14 cellular contexts compared by ENCODE assay signal in the genomic region with DNA sequence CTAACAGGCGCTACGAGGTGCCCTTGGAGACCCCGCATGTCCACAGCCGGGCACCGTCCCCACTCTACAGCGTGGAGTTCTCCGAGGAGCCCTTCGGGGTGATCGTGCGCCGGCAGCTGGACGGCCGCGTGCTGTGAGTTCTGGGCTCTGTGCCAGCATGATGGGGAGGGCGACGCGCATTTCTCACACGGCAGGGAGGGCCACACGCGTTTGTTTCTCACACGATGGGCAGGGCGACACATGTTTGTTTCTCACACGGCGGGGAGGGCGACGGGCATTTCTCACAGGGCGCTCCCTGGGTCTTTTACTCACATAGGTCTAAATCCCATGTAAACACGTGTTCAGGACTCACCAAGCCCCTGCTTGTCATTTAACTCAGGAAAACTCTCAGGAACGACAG. TPM values are rescaled to one million over a fixed set of nuclear protein-coding genes. Genes with fewer than 3 reads are reported as not detected.
DNase-seq lines count a peak whose midpoint lies in the region; ATAC-seq, FAIRE-seq and TF ChIP-seq lines count a peak whose summit lies in the region.
"Had no signal": no experiment of that assay in that cellular context is flagged by ENCODE, and none has a peak within 500 bp of the region (broad histone marks: within the 10 kb centered on the region; RNA-seq: fewer than 3 reads in every experiment).

No MANE protein-coding gene starts in this region.

- no peaks in the 10 kb centered on the region for H4K20me1 ChIP-seq in HepG2 (ENCODE audit: insufficient read depth, low read length)

- no peak overlapping the region for H2AFZ ChIP-seq in HepG2 (ENCODE audit: low read length)

- H3K4me3 ChIP-seq in A673 (ENCODE audit: low read depth, low read length, poor library complexity, severe bottlenecking) = no peak overlapping the region
- no peak overlapping the region for H3K4me3 ChIP-seq in HepG2 (replicated peaks in 1 of 3; ENCODE audit: insufficient read depth in 1 of 3, low read depth in 2 of 3, low read length in 3 of 3)
- no peak overlapping the region for H3K4me3 ChIP-seq in Peyer's patch
- H3K4me3 ChIP-seq: skin epidermis had no signal

- no peak for FAIRE-seq in HepG2 (lab: Jason Lieb, UNC)

- no TSS peak for BruUV-seq in A673 (replicated peaks; lab: Mats Ljungman, UMichigan)
- no TSS peak for BruUV-seq in HepG2 (replicated peaks; lab: Mats Ljungman, UMichigan)

- H3K79me2 ChIP-seq in HepG2 (ENCODE audit: insufficient read depth, low read length) = peaks cover 9% of the 10 kb centered on the region

- peaks cover 47% of the 10 kb centered on the region for H3K4me1 Mint-ChIP-seq in nephron progenitor cell

- 93% methylated on average over 29 of the region's 29 CpGs for WGBS in HepG2 (ENCODE audit: low lambda C conversion rate)

- H3K27me3 Mint-ChIP-seq in nephron progenitor cell (ENCODE audit: low read depth, poor library complexity) = peaks cover 10% of the 10 kb centered on the region
- H3K27me3 Mint-ChIP-seq: activated naive CD8-positive, alpha-beta T cell; CD4-positive, alpha-beta memory T cell; T-helper 17 cell had no signal

- TF ChIP-seq RAD21 in HepG2 (CRISPR knock-in tag; IDR thresholded peaks at IDR 0.05) = no peak

- H3K9me3 Mint-ChIP-seq in nephron progenitor cell = no peaks in the 10 kb centered on the region
- H3K9me3 Mint-ChIP-seq: CD4-positive, alpha-beta memory T cell; HFFc6 had no signal

- TF ChIP-seq EP300 in HepG2 (IDR thresholded peaks at IDR 0.05; ENCODE audit: low read depth in 2 of 2, low read length in 2 of 2) (no peak), HepG2 (CRISPR knock-in tag; IDR thresholded peaks at IDR 0.05; ENCODE audit: borderline replicate concordance) (no peak)

- peak; percentile 47 for DNase-seq in A673 (ENCODE audit: low spot score)
- peak; percentile 20 for DNase-seq in G401 (ENCODE audit: low spot score)
- peak; percentile 39 for DNase-seq in astrocyte of the hippocampus (ENCODE audit: low read depth, low spot score)
- no peak for DNase-seq in HepG2 (ENCODE audit: low spot score)
- DNase-seq in Peyer's patch = no peak
- DNase-seq in nephron progenitor cell = no peak
- DNase-seq: activated CD8-positive, alpha-beta memory T cell treated with anti-CD3 and anti-CD28 coated beads for 24 hours; CD4-positive, alpha-beta memory T cell; HFFc6; T-helper 17 cell had no signal

- in situ Hi-C loops in G401 (cut with HindIII; ENCODE audit: low sequenced_read_pairs) (no loop called here), HepG2 (cut with HindIII; ENCODE audit: extremely low pct_ligation_motif_present, low pct_unique_long_range_greater_than_20kb) (no loop called here)

- ATAC-seq in HepG2 (no peak), HG02981 (IDR thresholded peaks at IDR 0.05; ENCODE audit: unreplicated experiment) (no peak), GM18520 (IDR thresholded peaks at IDR 0.05; ENCODE audit: unreplicated experiment) (no peak)
- ATAC-seq: T-helper 17 cell had no signal

- H3K9me3 ChIP-seq in A673 (ENCODE audit: low read depth, low read length, poor library complexity, severe bottlenecking) (no peaks in the 10 kb centered on the region), HepG2 (ENCODE audit: low read length) (no peaks in the 10 kb centered on the region), Peyer's patch (no peaks in the 10 kb centered on the region)

- H3K27ac Mint-ChIP-seq in nephron progenitor cell = no peak overlapping the region
- H3K27ac Mint-ChIP-seq: activated naive CD8-positive, alpha-beta T cell; HFFc6; T-helper 17 cell had no signal

- CTCF ChIA-PET in A673 (lab: Charles Lee) (no interaction called here), HepG2 (lab: Yijun Ruan, JAX; ENCODE audit: low intra/inter-chr PET ratio, low total read pairs) (no interaction called here)

- H3K36me3 ChIP-seq in A673 (ENCODE audit: insufficient read depth, low read length, poor library complexity, severe bottlenecking) (no peaks in the 10 kb centered on the region), HepG2 (replicated peaks in 1 of 2; ENCODE audit: control insufficient read depth in 1 of 2, insufficient read depth in 2 of 2, low read length in 2 of 2) (no peaks in the 10 kb centered on the region; a peak in 1 of 5 replicates), Peyer's patch (no peaks in the 10 kb centered on the region)

- POLR2A ChIA-PET in A673 (lab: Charles Lee; ENCODE audit: low non-redundant PET) = no interaction called here
- POLR2A ChIA-PET in HepG2 (lab: Yijun Ruan, JAX) = interaction anchor here (1.0 kb wide), 1 partner anchor 18 kb away, joined by 4 read pairs; no protein-coding TSS in a partner anchor

- H3K4me3 Mint-ChIP-seq in nephron progenitor cell = no peak overlapping the region
- H3K4me3 Mint-ChIP-seq: activated naive CD8-positive, alpha-beta T cell; HFFc6; T-helper 17 cell had no signal

- no peak overlapping the region for H3K9ac ChIP-seq in HepG2 (ENCODE audit: insufficient read depth, low read depth, low read length)

- TF ChIP-seq CTCF in A673 (conservative IDR thresholded peaks at IDR 0.05; ENCODE audit: low read depth, low read length) (no peak), HepG2 (CRISPR knock-in tag; IDR thresholded peaks at IDR 0.05) (no peak), Peyer's patch (IDR thresholded peaks at IDR 0.05) (no peak), nephron progenitor cell (IDR thresholded peaks at IDR 0.05) (no peak)

- TF ChIP-seq POLR2A in HepG2 (IDR thresholded peaks at IDR 0.05; ENCODE audit: insufficient read depth in 1 of 2, low read depth in 2 of 2, low read length in 2 of 2) (no peak), Peyer's patch (IDR thresholded peaks at IDR 0.05) (no peak)

- H3K4me2 ChIP-seq in HepG2 (ENCODE audit: low read depth, low read length) = no peak overlapping the region

- H3K27me3 ChIP-seq in A673 (replicated peaks; ENCODE audit: insufficient read depth, low read depth, low read length, poor library complexity) = no peaks in the 10 kb centered on the region
- no peaks in the 10 kb centered on the region; a peak in 1 of 5 replicates for H3K27me3 ChIP-seq in HepG2 (ENCODE audit: control insufficient read depth in 1 of 2, insufficient read depth in 2 of 2, low read length in 2 of 2)
- no peaks in the 10 kb centered on the region for H3K27me3 ChIP-seq in Peyer's patch

- H3K4me1 ChIP-seq in A673 (ENCODE audit: insufficient read depth, low read length, poor library complexity, severe bottlenecking) (peaks cover 10% of the 10 kb centered on the region), HepG2 (ENCODE audit: insufficient read depth, low read length) (peaks cover 21% of the 10 kb centered on the region), Peyer's patch (peaks cover 0 to 7% (median 5%) of the 10 kb centered on the region in 4 donors)

- no peaks in the 10 kb centered on the region for H3K36me3 Mint-ChIP-seq in nephron progenitor cell (ENCODE audit: low read depth)
- H3K36me3 Mint-ChIP-seq: activated naive CD8-positive, alpha-beta T cell had no signal

- H3K27ac ChIP-seq in A673 (ENCODE audit: low read depth, low read length, poor library complexity, severe bottlenecking) (no peak overlapping the region), HepG2 (ENCODE audit: extremely low read length, insufficient read depth, low read length) (no peak overlapping the region), Peyer's patch (no peak overlapping the region)
- H3K27ac ChIP-seq: skin epidermis had no signal

- intact Hi-C loops in A673 (cut with micrococcal nuclease; ENCODE audit: unreplicated experiment) = no loop called here
- intact Hi-C loops in HepG2 (cut with micrococcal nuclease; ENCODE audit: unreplicated experiment) = no loop called here

RNA-seq across cellular contexts. Expression of a gene that starts 4.4 kb away (rescaled TPM):
- total RNA-seq in A673 (2021) = 7.5 and 12.7 TPM in 2 replicates
- 41.7 and 43.5 TPM in 2 replicates for total RNA-seq in G401 (2014; rRNA removed; shearing (Covaris generic))
- 13.4 and 36.4 TPM in 2 replicates for total RNA-seq in HepG2 (2016; rRNA removed; fragmentation: Illumina TruSeq; extraction: Trizol)
- total RNA-seq in HepG2 (2016; cell fraction: cytosol; rRNA removed; fragmentation: Illumina TruSeq; extraction: Trizol; ENCODE audit: low read depth) = 13.8 and 16.4 TPM in 2 replicates
- total RNA-seq in HepG2 (2016; cell fraction: insoluble cytoplasmic fraction; rRNA removed; fragmentation: Illumina TruSeq; extraction: Trizol) = 12.1 and 36.9 TPM in 2 replicates
- total RNA-seq in HepG2 (2016; cell fraction: membrane; rRNA removed; fragmentation: Illumina TruSeq; extraction: Trizol) = 20.3 and 20.7 TPM in 2 replicates
- total RNA-seq in HepG2 (2016; cell fraction: nucleus; rRNA removed; fragmentation: Illumina TruSeq; extraction: Trizol) = 47.6 and 57.6 TPM in 2 replicates
- polyA plus RNA-seq in HepG2 (2011; rRNA removed) = 21.6 and 23.6 TPM in 2 replicates
- polyA plus RNA-seq in HepG2 (2011; cell fraction: cytosol; rRNA removed) = 16.3 and 29.8 TPM in 2 replicates
- 231 and 320 TPM in 2 replicates for polyA plus RNA-seq in HepG2 (2011; cell fraction: nucleus; rRNA removed)
- polyA plus RNA-seq in HepG2 (2012) = 50.7 and 73.8 TPM in 2 replicates
- polyA plus RNA-seq in HepG2 (2016; cell fraction: cytosol; fragmentation: Illumina TruSeq; extraction: Trizol; ENCODE audit: low read depth) = 11.3 and 13.9 TPM in 2 replicates
- polyA plus RNA-seq in HepG2 (2016; cell fraction: insoluble cytoplasmic fraction; fragmentation: Illumina TruSeq; extraction: Trizol; ENCODE audit: low read depth) = 16.7 and 22.9 TPM in 2 replicates
- polyA plus RNA-seq in HepG2 (2016; cell fraction: membrane; fragmentation: Illumina TruSeq; extraction: Trizol; ENCODE audit: low read depth) = 13.9 and 14.3 TPM in 2 replicates
- 136 and 145 TPM in 2 replicates for polyA plus RNA-seq in HepG2 (2016; cell fraction: nucleus; fragmentation: Illumina TruSeq; extraction: Trizol; ENCODE audit: insufficient read depth, low read depth)
- 7.2 and 27.1 TPM in 2 replicates for polyA minus RNA-seq in HepG2 (2011; rRNA and poly(A)+ RNA removed; ENCODE audit: low replicate concordance)
- 22.9 and 24.2 TPM in 2 replicates for polyA minus RNA-seq in HepG2 (2011; cell fraction: cytosol; rRNA and poly(A)+ RNA removed)
- polyA minus RNA-seq in HepG2 (2011; cell fraction: nucleus; rRNA and poly(A)+ RNA removed) = 20.3 and 21.2 TPM in 2 replicates
- total RNA-seq in Peyer's patch = 10 to 100 TPM; 33.8 to 88.1 (median 42.3) TPM

RNA-seq across cellular contexts. Expression of a gene that starts 41.2 kb away (rescaled TPM):
- total RNA-seq in A673 (2021) (155 and 158 TPM in 2 replicates), HepG2 (2016; rRNA removed; fragmentation: Illumina TruSeq; extraction: Trizol) (187 and 239 TPM in 2 replicates), Peyer's patch (10 to 100 TPM; 29.0 to 66.8 (median 46.1) TPM)
- 239 and 247 TPM in 2 replicates for total RNA-seq in G401 (2014; rRNA removed; shearing (Covaris generic))
- 22.3 and 28.3 TPM in 2 replicates for total RNA-seq in HepG2 (2016; cell fraction: cytosol; rRNA removed; fragmentation: Illumina TruSeq; extraction: Trizol; ENCODE audit: low read depth)
- total RNA-seq in HepG2 (2016; cell fraction: insoluble cytoplasmic fraction; rRNA removed; fragmentation: Illumina TruSeq; extraction: Trizol) = 185 and 243 TPM in 2 replicates
- 36.4 and 40.0 TPM in 2 replicates for total RNA-seq in HepG2 (2016; cell fraction: membrane; rRNA removed; fragmentation: Illumina TruSeq; extraction: Trizol)
- total RNA-seq in HepG2 (2016; cell fraction: nucleus; rRNA removed; fragmentation: Illumina TruSeq; extraction: Trizol) = 83.4 and 83.5 TPM in 2 replicates
- 121 and 145 TPM in 2 replicates for polyA plus RNA-seq in HepG2 (2011; rRNA removed)
- 103 and 117 TPM in 2 replicates for polyA plus RNA-seq in HepG2 (2011; cell fraction: cytosol; rRNA removed)
- 77.0 and 103 TPM in 2 replicates for polyA plus RNA-seq in HepG2 (2011; cell fraction: nucleus; rRNA removed)
- polyA plus RNA-seq in HepG2 (2012) = 104 and 124 TPM in 2 replicates
- 8.3 and 9.0 TPM in 2 replicates for polyA plus RNA-seq in HepG2 (2016; cell fraction: cytosol; fragmentation: Illumina TruSeq; extraction: Trizol; ENCODE audit: low read depth)
- 233 and 236 TPM in 2 replicates for polyA plus RNA-seq in HepG2 (2016; cell fraction: insoluble cytoplasmic fraction; fragmentation: Illumina TruSeq; extraction: Trizol; ENCODE audit: low read depth)
- 19.8 and 20.6 TPM in 2 replicates for polyA plus RNA-seq in HepG2 (2016; cell fraction: membrane; fragmentation: Illumina TruSeq; extraction: Trizol; ENCODE audit: low read depth)
- 120 and 131 TPM in 2 replicates for polyA plus RNA-seq in HepG2 (2016; cell fraction: nucleus; fragmentation: Illumina TruSeq; extraction: Trizol; ENCODE audit: insufficient read depth, low read depth)
- 54.2 and 110 TPM in 2 replicates for polyA minus RNA-seq in HepG2 (2011; rRNA and poly(A)+ RNA removed; ENCODE audit: low replicate concordance)
- 55.3 and 55.4 TPM in 2 replicates for polyA minus RNA-seq in HepG2 (2011; cell fraction: cytosol; rRNA and poly(A)+ RNA removed)
- 61.8 and 65.1 TPM in 2 replicates for polyA minus RNA-seq in HepG2 (2011; cell fraction: nucleus; rRNA and poly(A)+ RNA removed)

Comparison
In these comparisons a context has a peak if more than half of its experiments do, and no peak if none do; other contexts are left out.
1. DNase-seq: peak in A673 (single experiment), G401 (single experiment) and astrocyte of the hippocampus (single experiment); none in HepG2 (single experiment), Peyer's patch (0 of 3) and nephron progenitor cell (single experiment).